Comparison of ENCODE assay signal across 8 cellular contexts in the genomic region with DNA sequence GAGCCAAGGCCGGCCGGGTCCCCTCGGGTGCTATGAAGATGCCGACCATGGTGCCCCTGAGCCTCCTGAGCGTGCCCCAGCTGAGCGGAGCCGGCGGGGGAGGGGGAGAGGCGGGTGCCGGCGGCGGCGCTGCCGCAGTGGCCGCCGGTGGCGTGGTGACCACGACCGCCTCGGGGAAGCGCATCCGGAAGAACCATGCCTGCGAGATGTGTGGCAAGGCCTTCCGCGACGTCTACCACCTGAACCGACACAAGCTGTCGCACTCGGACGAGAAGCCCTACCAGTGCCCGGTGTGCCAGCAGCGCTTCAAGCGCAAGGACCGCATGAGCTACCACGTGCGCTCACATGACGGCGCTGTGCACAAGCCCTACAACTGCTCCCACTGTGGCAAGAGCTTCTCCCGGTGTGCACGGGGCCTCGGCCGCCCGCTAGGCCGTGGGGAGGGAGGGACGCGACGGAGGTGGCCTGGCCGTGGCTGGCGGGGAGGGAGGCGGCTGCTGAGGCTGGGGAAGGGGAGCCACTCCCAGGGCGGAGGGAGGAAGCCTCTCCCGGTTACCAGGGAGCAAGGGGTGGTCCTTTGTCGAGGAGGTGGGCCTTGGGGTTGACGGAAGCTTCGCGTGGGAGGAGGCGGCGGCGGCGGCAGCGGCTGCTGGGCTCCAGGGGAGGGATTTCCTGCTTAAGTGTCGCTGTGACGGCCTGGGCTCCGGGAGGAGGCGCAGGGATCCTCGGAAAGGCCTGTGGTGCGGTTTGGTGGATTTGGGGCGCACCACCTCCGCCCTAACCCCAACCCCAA. TPM values are rescaled to one million over a fixed set of nuclear protein-coding genes. Genes with fewer than 3 reads are reported as not detected.
DNase-seq lines count a peak whose midpoint lies in the region; ATAC-seq, FAIRE-seq and TF ChIP-seq lines count a peak whose summit lies in the region.

No MANE protein-coding gene starts in this region.

- H3K36me3 Mint-ChIP-seq in activated CD8-positive, alpha-beta memory T cell treated with anti-CD3 and anti-CD28 coated beads, Interleukin-2, amount 10 ng/mL, durations not matched to agents 7 days and 5 days = peaks cover 49% of the 10 kb centered on the region

- ATAC-seq in activated CD8-positive, alpha-beta memory T cell treated with anti-CD3 and anti-CD28 coated beads, Interleukin-2, amount 10 ng/mL, durations not matched to agents 7 days and 5 days = peak; percentile 28
- ATAC-seq in GM19351 (IDR thresholded peaks at IDR 0.05; ENCODE audit: unreplicated experiment) = no peak

- H3K14ac ChIP-seq in H1 (ENCODE audit: insufficient read length) = no peak overlapping the region

- H3K56ac ChIP-seq in H1 (replicated peaks; ENCODE audit: insufficient read length, low read depth, low read length) (peak overlapping the region; percentile 60), mesendoderm (ENCODE audit: low read length) (peak overlapping the region; percentile 96)

- no peak for TF ChIP-seq EP300 in H1 (IDR thresholded peaks at IDR 0.05; ENCODE audit: borderline replicate concordance in 1 of 2, low read depth in 2 of 2, low read length in 2 of 2)

- H2BK120ac ChIP-seq in H1 (replicated peaks; ENCODE audit: low read depth, low read length) (peak overlapping the region; percentile 65), mesendoderm (ENCODE audit: low read depth, low read length) (peak overlapping the region; percentile 34)

- peaks cover 21% of the 10 kb centered on the region for H3K23me2 ChIP-seq in H1 (ENCODE audit: low read depth, low read length)

- H3K4me2 ChIP-seq in H1 (ENCODE audit: insufficient read depth in 1 of 2, low read depth in 2 of 2, low read length in 2 of 2) (peak overlapping the region; percentile 91 to 95), mesendoderm (ENCODE audit: low read length) (peak overlapping the region; percentile 82)

- no peaks in the 10 kb centered on the region for H3K9me3 ChIP-seq in H1 (ENCODE audit: insufficient read depth in 2 of 2, low read depth in 1 of 2, low read length in 1 of 2)

- H3K27me3 Mint-ChIP-seq in activated CD8-positive, alpha-beta memory T cell treated with anti-CD3 and anti-CD28 coated beads, Interleukin-2, amount 10 ng/mL, durations not matched to agents 7 days and 5 days = peaks cover 9% of the 10 kb centered on the region

- no peaks in the 10 kb centered on the region for H3K27me3 ChIP-seq in HL-60 (ENCODE audit: insufficient read depth, poor library complexity, severe bottlenecking)
- no peaks in the 10 kb centered on the region for H3K27me3 ChIP-seq in H1 (replicated peaks in 1 of 4; ENCODE audit: control insufficient read depth in 3 of 4, extremely low read depth in 1 of 4, insufficient read depth in 3 of 4, low read length in 3 of 4)
- H3K27me3 ChIP-seq in mesendoderm (ENCODE audit: insufficient read depth, low read length, poor library complexity) = no peaks in the 10 kb centered on the region

- peaks cover 0 to 43% (median 29%) of the 10 kb centered on the region in 4 experiments; a peak in 6 of 7 replicates for H3K4me1 ChIP-seq in H1 (replicated peaks in 1 of 4; ENCODE audit: control insufficient read depth in 3 of 4, insufficient read depth in 4 of 4, low read length in 3 of 4)
- peaks cover 10% of the 10 kb centered on the region for H3K4me1 ChIP-seq in mesendoderm (ENCODE audit: control insufficient read depth, low read depth, low read length)

- H2AK5ac ChIP-seq in H1 (ENCODE audit: low read depth, low read length) (peak overlapping the region; percentile 40; the same call in 1 of the 2 replicates), mesendoderm (ENCODE audit: low read length) (peak overlapping the region; percentile 54)

- H4K91ac ChIP-seq in H1 (replicated peaks; ENCODE audit: insufficient read length, low read length) = peak overlapping the region; percentile 88

- peak overlapping the region; percentile 92 for H3K4ac ChIP-seq in H1 (replicated peaks; ENCODE audit: insufficient read length, low read depth, low read length)
- peak overlapping the region; percentile 90 for H3K4ac ChIP-seq in mesendoderm (ENCODE audit: low read depth, low read length)

- no peak for FAIRE-seq in H1 (lab: Jason Lieb, UNC)

- H3K23ac ChIP-seq in H1 (ENCODE audit: insufficient read length) (no peak overlapping the region), mesendoderm (ENCODE audit: low read length) (peak overlapping the region; percentile 59)

- no peak overlapping the region for H2BK20ac ChIP-seq in H1 (ENCODE audit: low read length)

- peaks cover 7 to 22% of the 10 kb centered on the region in 2 experiments for H3K79me2 ChIP-seq in H1 (ENCODE audit: control insufficient read depth in 1 of 2, insufficient read depth in 2 of 2, low read length in 2 of 2)
- H3K79me2 ChIP-seq in mesendoderm (ENCODE audit: control insufficient read depth, insufficient read depth, low read length) = peaks cover 26% of the 10 kb centered on the region

- H3K79me1 ChIP-seq in H1 (ENCODE audit: low read depth, low read length) (no peaks in the 10 kb centered on the region), mesendoderm (ENCODE audit: low read length) (peaks cover 5% of the 10 kb centered on the region)

- peak in 1 of 2 experiments; percentile 59; a peak in 1 of 3 replicates for TF ChIP-seq POLR2A in H1 (IDR thresholded peaks at IDR 0.05; ENCODE audit: control extremely low read depth in 1 of 2, low read depth in 2 of 2, low read length in 2 of 2)

- CTCF ChIA-PET in activated CD8-positive, alpha-beta memory T cell treated with anti-CD3 and anti-CD28 coated beads, Interleukin-2, amount 10 ng/mL, durations not matched to agents 7 days and 5 days (lab: Charles Lee) = interaction anchor here (0.7 to 3.6 kb wide), 15 partner anchors 11 to 247 kb away, joined by 3 to 87 read pairs (median 5); partner anchors contain the start of genes KIF22, MVP and PAGR1
- CTCF ChIA-PET in H1 (lab: Charles Lee; ENCODE audit: partially characterized antibody) = interaction anchor here (0.5 to 4.4 kb wide), 16 partner anchors 11 to 250 kb away, joined by 3 to 30 read pairs (median 3); partner anchors contain the start of genes KIF22, MVP and PAGR1

- no peaks in the 10 kb centered on the region for H3K9me3 Mint-ChIP-seq in activated CD8-positive, alpha-beta memory T cell treated with anti-CD3 and anti-CD28 coated beads, Interleukin-2, amount 10 ng/mL, durations not matched to agents 7 days and 5 days (ENCODE audit: low read depth)

- H3K4me3 Mint-ChIP-seq in activated CD8-positive, alpha-beta memory T cell treated with anti-CD3 and anti-CD28 coated beads, Interleukin-2, amount 10 ng/mL, durations not matched to agents 7 days and 5 days = peak overlapping the region; percentile 96

- H3K36me3 ChIP-seq in H1 (ENCODE audit: control insufficient read depth in 2 of 4, insufficient read depth in 4 of 4, low read length in 3 of 4) = peaks cover 11 to 42% (median 16%) of the 10 kb centered on the region in 4 experiments
- peaks cover 8% of the 10 kb centered on the region for H3K36me3 ChIP-seq in mesendoderm (ENCODE audit: control insufficient read depth, insufficient read depth, low read length)

- H2BK5ac ChIP-seq in H1 (ENCODE audit: low read depth, low read length) (peak overlapping the region; percentile 92), mesendoderm (ENCODE audit: low read length) (peak overlapping the region; percentile 62)

- no peak for TF ChIP-seq CTCF in HL-60 (IDR thresholded peaks at IDR 0.05; ENCODE audit: insufficient read depth, low read length)
- TF ChIP-seq CTCF in H1 (IDR thresholded peaks at IDR 0.05; ENCODE audit: control extremely low read depth in 1 of 3, insufficient read depth in 1 of 3, low read depth in 1 of 3, low read length in 3 of 3) = peak in 2 of 3 experiments; percentile 36 to 61; a peak in 2 of 4 replicates

- DNase-seq in ELR (ENCODE audit: low read depth) = peak; percentile 92
- DNase-seq in HL-60 (ENCODE audit: low read depth in 1 of 2, low spot score in 1 of 2) = peak; percentile 81 to 95
- DNase-seq in NOMO-1 treated with DMSO at 0.1 percent for 48 hours (lab: John Stamatoyannopoulos, UW; ENCODE audit: unreplicated experiment) = peak; percentile 93
- peak; percentile 95 for DNase-seq in activated CD8-positive, alpha-beta memory T cell treated with anti-CD3 and anti-CD28 coated beads, Interleukin-2, amount 10 ng/mL, durations not matched to agents 7 days and 5 days
- peak in 1 of 2 experiments; percentile 81 for DNase-seq in H1 (ENCODE audit: low read depth in 1 of 2, low spot score in 2 of 2)
- DNase-seq in mesendoderm = peak; percentile 93
- DNase-seq in stimulated activated CD8-positive, alpha-beta memory T cell treated with anti-CD3 and anti-CD28 coated beads, Interleukin-12 subunit alpha, Interleukin-12 subunit beta, amount 100 ng/mL, for 4 hours (ENCODE audit: low read depth) = peak; percentile 82

- H3K9ac ChIP-seq in H1 (replicated peaks in 1 of 4; ENCODE audit: extremely low read depth in 1 of 4, low read depth in 3 of 4, low read length in 3 of 4) (peak overlapping the region; percentile 46 to 77 (median 72)), mesendoderm (ENCODE audit: low read length) (peak overlapping the region; percentile 98)

- H4K20me1 ChIP-seq in H1 (replicated peaks in 1 of 2; ENCODE audit: control insufficient read depth in 1 of 2, insufficient read depth in 2 of 2, low read length in 2 of 2) = peaks cover 15 to 21% of the 10 kb centered on the region in 2 experiments

- H4K8ac ChIP-seq in H1 (ENCODE audit: extremely low read depth, insufficient read depth, low read length) (peak overlapping the region; percentile 66; the same call in 1 of the 2 replicates), mesendoderm (ENCODE audit: low read depth, low read length) (no peak overlapping the region)

- H3K27ac ChIP-seq in HL-60 (replicated peaks) = peak overlapping the region; percentile 90
- H3K27ac ChIP-seq in H1 (ENCODE audit: low read depth, low read length) = peak overlapping the region; percentile 62
- H3K27ac ChIP-seq in mesendoderm (ENCODE audit: low read depth, low read length) = peak overlapping the region; percentile 80

- H2BK12ac ChIP-seq in H1 (ENCODE audit: low read depth, low read length) = 0 out of 2 replicates have a peak overlapping the region, but pooled peaks have one; percentile 12

- H3K18ac ChIP-seq in H1 (ENCODE audit: extremely low read depth, low read length) = peak overlapping the region; percentile 86
- H3K18ac ChIP-seq in mesendoderm (ENCODE audit: low read length) = peak overlapping the region; percentile 88

- POLR2A ChIA-PET in H1 (lab: Charles Lee; ENCODE audit: partially characterized antibody) = interaction anchor here (0.7 to 3.9 kb wide), 35 partner anchors 9 to 287 kb away, joined by 3 to 41 read pairs (median 6); partner anchors contain the start of genes ASPHD1, CDIPT, KIF22 and MVP

- WGBS in H1 (ENCODE audit: extremely low coverage in 1 of 2, insufficient coverage in 1 of 2, insufficient read length in 1 of 2, insufficient replicate concordance in 2 of 2, low coverage in 1 of 2, low lambda C conversion rate in 2 of 2, missing lambda C conversion rate in 1 of 2), 2 experiments = 2% methylated on average over 37 of the region's 69 CpGs; no CpG with 5 or more reads in 1 of the 2 experiments
- WGBS in mesendoderm (ENCODE audit: extremely low coverage, insufficient coverage, low lambda C conversion rate) = no CpG with 5 or more reads among the region's 69 CpGs

- H3K4me1 Mint-ChIP-seq in activated CD8-positive, alpha-beta memory T cell treated with anti-CD3 and anti-CD28 coated beads, Interleukin-2, amount 10 ng/mL, durations not matched to agents 7 days and 5 days = peaks cover 56% of the 10 kb centered on the region

- H2AFZ ChIP-seq in H1 (ENCODE audit: low read length) = no peak overlapping the region

- peak overlapping the region; percentile 99 for H3K27ac Mint-ChIP-seq in activated CD8-positive, alpha-beta memory T cell treated with anti-CD3 and anti-CD28 coated beads, Interleukin-2, amount 10 ng/mL, durations not matched to agents 7 days and 5 days

- peak overlapping the region; percentile 56 for H3K4me3 ChIP-seq in HL-60 (replicated peaks; ENCODE audit: insufficient read depth, low read length)
- peak overlapping the region; percentile 54 to 85 (median 69) for H3K4me3 ChIP-seq in H1 (ENCODE audit: extremely low read depth in 1 of 4, insufficient read depth in 2 of 4, low read depth in 3 of 4, low read length in 4 of 4)
- peak overlapping the region; percentile 56 for H3K4me3 ChIP-seq in mesendoderm (ENCODE audit: low read length)

- H2BK15ac ChIP-seq in H1 (ENCODE audit: low read length) (peak overlapping the region; percentile 72; the same call in 1 of the 2 replicates), mesendoderm (replicated peaks; ENCODE audit: low read depth) (no peak overlapping the region)

- TF ChIP-seq RAD21 in H1 (IDR thresholded peaks at IDR 0.05 in 1 of 2, conservative IDR thresholded peaks at IDR 0.05 in 1 of 2; ENCODE audit: low read depth in 2 of 2, low read length in 2 of 2) = peak; percentile 53 to 63

- H4K5ac ChIP-seq in H1 (ENCODE audit: insufficient read length, low read depth, low read length) (peak overlapping the region; percentile 90), mesendoderm (ENCODE audit: low read length) (no peak overlapping the region)

RNA-seq across cellular contexts. Expression of gene MAZ, which starts 1.3 kb away (rescaled TPM):
- total RNA-seq in activated CD8-positive, alpha-beta memory T cell treated with anti-CD3 and anti-CD28 coated beads, Interleukin-2, amount 10 ng/mL, durations not matched to agents 7 days and 5 days = 100 to 1,000 TPM; 411 to 434 TPM
- total RNA-seq in H1 (2021; fragmentation: NEBNext Ultra II Directional; extraction: Animal tissue kit (Norgen Biotek cat#: 25700)) = 376 and 380 TPM in 2 replicates
- polyA plus RNA-seq in H1 (2011; rRNA removed) = 219 and 357 TPM in 2 replicates
- polyA plus RNA-seq in H1 (2011; cell fraction: cytosol; rRNA removed) = 226 TPM
- polyA plus RNA-seq in H1 (2011; cell fraction: nucleus; rRNA removed) = 465 TPM
- polyA plus RNA-seq in H1 (2012, experiment 1 of 2) = 359 to 553 TPM (median 440 TPM) in 4 replicates
- polyA plus RNA-seq in H1 (2012, experiment 2 of 2) = 327 TPM
- polyA plus RNA-seq in H1 (2013, experiment 1 of 2) = 126 TPM
- polyA plus RNA-seq in H1 (2013, experiment 2 of 2) = 116 TPM
- 294 and 426 TPM in 2 replicates for polyA minus RNA-seq in H1 (2011; rRNA and poly(A)+ RNA removed)
- 315 TPM for polyA minus RNA-seq in H1 (2011; cell fraction: cytosol; rRNA and poly(A)+ RNA removed)
- 159 TPM for polyA minus RNA-seq in H1 (2011; cell fraction: nucleus; rRNA and poly(A)+ RNA removed)
- polyA plus RNA-seq in mesendoderm (2013, experiment 1 of 2) = 156 TPM
- polyA plus RNA-seq in mesendoderm (2013, experiment 2 of 2) = 158 TPM

RNA-seq across cellular contexts. Expression of gene PRRT2, which starts 4.4 kb away (rescaled TPM):
- total RNA-seq in activated CD8-positive, alpha-beta memory T cell treated with anti-CD3 and anti-CD28 coated beads, Interleukin-2, amount 10 ng/mL, durations not matched to agents 7 days and 5 days = 1 to 10 TPM in 1 of 2 experiments, under 1 TPM in 1; 0.85 to 1.1 TPM
- total RNA-seq in H1 (2021; fragmentation: NEBNext Ultra II Directional; extraction: Animal tissue kit (Norgen Biotek cat#: 25700)) = 12.8 and 16.6 TPM in 2 replicates
- 32.6 and 49.7 TPM in 2 replicates for polyA plus RNA-seq in H1 (2011; rRNA removed)
- polyA plus RNA-seq in H1 (2011; cell fraction: cytosol; rRNA removed) = 36.1 TPM
- 233 TPM for polyA plus RNA-seq in H1 (2011; cell fraction: nucleus; rRNA removed)
- 25.4 to 32.2 TPM (median 26.8 TPM) in 4 replicates for polyA plus RNA-seq in H1 (2012, experiment 1 of 2)
- 12.5 TPM for polyA plus RNA-seq in H1 (2012, experiment 2 of 2)
- 16.5 TPM for polyA plus RNA-seq in H1 (2013, experiment 1 of 2)
- 13.8 TPM for polyA plus RNA-seq in H1 (2013, experiment 2 of 2)
- polyA minus RNA-seq in H1 (2011; rRNA and poly(A)+ RNA removed) = 4.5 and 8.5 TPM in 2 replicates
- 5.9 TPM for polyA minus RNA-seq in H1 (2011; cell fraction: cytosol; rRNA and poly(A)+ RNA removed)
- 29.9 TPM for polyA minus RNA-seq in H1 (2011; cell fraction: nucleus; rRNA and poly(A)+ RNA removed)
- 2.4 TPM for polyA plus RNA-seq in mesendoderm (2013, experiment 1 of 2)
- polyA plus RNA-seq in mesendoderm (2013, experiment 2 of 2) = 2.5 TPM

RNA-seq across cellular contexts. Expression of gene PAGR1, which starts 8.3 kb away (rescaled TPM):
- 10 to 100 TPM; 34.3 to 35.2 TPM for total RNA-seq in activated CD8-positive, alpha-beta memory T cell treated with anti-CD3 and anti-CD28 coated beads, Interleukin-2, amount 10 ng/mL, durations not matched to agents 7 days and 5 days
- total RNA-seq in H1 (2021; fragmentation: NEBNext Ultra II Directional; extraction: Animal tissue kit (Norgen Biotek cat#: 25700)) = 56.4 and 56.6 TPM in 2 replicates
- polyA plus RNA-seq in H1 (2011; rRNA removed) = 35.4 and 53.5 TPM in 2 replicates
- 61.5 TPM for polyA plus RNA-seq in H1 (2011; cell fraction: cytosol; rRNA removed)
- polyA plus RNA-seq in H1 (2011; cell fraction: nucleus; rRNA removed) = 143 TPM
- 53.2 to 67.0 TPM (median 62.3 TPM) in 4 replicates for polyA plus RNA-seq in H1 (2012, experiment 1 of 2)
- polyA plus RNA-seq in H1 (2012, experiment 2 of 2) = 60.2 TPM
- 43.2 TPM for polyA plus RNA-seq in H1 (2013, experiment 1 of 2)
- polyA plus RNA-seq in H1 (2013, experiment 2 of 2) = 44.5 TPM
- 5.8 and 8.3 TPM in 2 replicates for polyA minus RNA-seq in H1 (2011; rRNA and poly(A)+ RNA removed)
- polyA minus RNA-seq in H1 (2011; cell fraction: cytosol; rRNA and poly(A)+ RNA removed) = 19.6 TPM
- polyA minus RNA-seq in H1 (2011; cell fraction: nucleus; rRNA and poly(A)+ RNA removed) = 30.1 TPM
- polyA plus RNA-seq in mesendoderm (2013, experiment 1 of 2) = 59.4 TPM
- polyA plus RNA-seq in mesendoderm (2013, experiment 2 of 2) = 59.3 TPM

RNA-seq across cellular contexts. Expression of gene MVP, which starts 12.6 kb away (rescaled TPM):
- total RNA-seq in activated CD8-positive, alpha-beta memory T cell treated with anti-CD3 and anti-CD28 coated beads, Interleukin-2, amount 10 ng/mL, durations not matched to agents 7 days and 5 days = 100 to 1,000 TPM; 110 to 123 TPM
- total RNA-seq in H1 (2021; fragmentation: NEBNext Ultra II Directional; extraction: Animal tissue kit (Norgen Biotek cat#: 25700)) = 1.9 and 2.9 TPM in 2 replicates
- 1.9 and 4.3 TPM in 2 replicates for polyA plus RNA-seq in H1 (2011; rRNA removed)
- polyA plus RNA-seq in H1 (2011; cell fraction: cytosol; rRNA removed) = 4.8 TPM
- polyA plus RNA-seq in H1 (2011; cell fraction: nucleus; rRNA removed) = 18.5 TPM
- 2.4 to 5.6 TPM (median 3.9 TPM) in 4 replicates for polyA plus RNA-seq in H1 (2012, experiment 1 of 2)
- polyA plus RNA-seq in H1 (2012, experiment 2 of 2) = 1.9 TPM
- 1.4 TPM for polyA plus RNA-seq in H1 (2013, experiment 1 of 2)
- polyA plus RNA-seq in H1 (2013, experiment 2 of 2) = 1.6 TPM
- polyA minus RNA-seq in H1 (2011; rRNA and poly(A)+ RNA removed) = 6.9 and 15.2 TPM in 2 replicates
- polyA minus RNA-seq in H1 (2011; cell fraction: cytosol; rRNA and poly(A)+ RNA removed) = 4.5 TPM
- polyA minus RNA-seq in H1 (2011; cell fraction: nucleus; rRNA and poly(A)+ RNA removed) = 3.7 TPM
- 0.13 TPM for polyA plus RNA-seq in mesendoderm (2013, experiment 1 of 2)
- polyA plus RNA-seq in mesendoderm (2013, experiment 2 of 2) = 0.18 TPM

RNA-seq across cellular contexts. Expression of gene KIF22, which starts 17.1 kb away (rescaled TPM):
- total RNA-seq in activated CD8-positive, alpha-beta memory T cell treated with anti-CD3 and anti-CD28 coated beads, Interleukin-2, amount 10 ng/mL, durations not matched to agents 7 days and 5 days = 100 to 1,000 TPM; 205 to 266 TPM
- total RNA-seq in H1 (2021; fragmentation: NEBNext Ultra II Directional; extraction: Animal tissue kit (Norgen Biotek cat#: 25700)) = 142 and 145 TPM in 2 replicates
- 139 and 161 TPM in 2 replicates for polyA plus RNA-seq in H1 (2011; rRNA removed)
- 178 TPM for polyA plus RNA-seq in H1 (2011; cell fraction: cytosol; rRNA removed)
- 343 TPM for polyA plus RNA-seq in H1 (2011; cell fraction: nucleus; rRNA removed)
- polyA plus RNA-seq in H1 (2012, experiment 1 of 2) = 136 to 146 TPM (median 138 TPM) in 4 replicates
- 121 TPM for polyA plus RNA-seq in H1 (2012, experiment 2 of 2)
- polyA plus RNA-seq in H1 (2013, experiment 1 of 2) = 91.3 TPM
- polyA plus RNA-seq in H1 (2013, experiment 2 of 2) = 83.2 TPM
- polyA minus RNA-seq in H1 (2011; rRNA and poly(A)+ RNA removed) = 234 and 269 TPM in 2 replicates
- 97.8 TPM for polyA minus RNA-seq in H1 (2011; cell fraction: cytosol; rRNA and poly(A)+ RNA removed)
- 174 TPM for polyA minus RNA-seq in H1 (2011; cell fraction: nucleus; rRNA and poly(A)+ RNA removed)
- 74.0 TPM for polyA plus RNA-seq in mesendoderm (2013, experiment 1 of 2)
- polyA plus RNA-seq in mesendoderm (2013, experiment 2 of 2) = 75.7 TPM
